ENCODE assay signal across 18 cellular contexts in the genomic region with DNA sequence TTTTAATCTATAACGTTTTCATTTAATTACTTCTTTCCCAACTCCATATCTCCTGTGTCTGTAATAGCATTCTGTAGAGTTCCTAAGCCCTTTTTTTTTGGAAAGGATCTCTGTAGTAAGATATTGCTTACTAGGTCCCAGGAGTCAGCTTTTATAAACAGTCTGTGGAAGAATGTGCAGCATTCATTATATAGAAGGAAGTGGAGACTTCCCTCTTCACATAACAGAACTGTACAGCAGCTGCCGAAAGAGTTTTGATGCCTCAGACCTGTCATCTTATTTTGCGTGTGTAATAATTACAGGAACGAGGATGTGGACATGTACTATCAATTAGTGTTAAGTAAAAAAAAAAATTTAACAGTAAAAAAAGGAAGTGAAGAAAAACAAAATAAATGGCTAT. TPM values are rescaled to one million over a fixed set of nuclear protein-coding genes. Genes with fewer than 3 reads are reported as not detected.
DNase-seq lines count a peak whose midpoint lies in the region; ATAC-seq, FAIRE-seq and TF ChIP-seq lines count a peak whose summit lies in the region.
"Had no signal": no experiment of that assay in that cellular context is flagged by ENCODE, and none has a peak within 500 bp of the region (broad histone marks: within the 10 kb centered on the region; RNA-seq: fewer than 3 reads in every experiment).

No MANE protein-coding gene starts in this region.

- no peaks in the 10 kb centered on the region for H3K9me3 Mint-ChIP-seq in dendritic cell treated with granulocyte-macrophage colony-stimulating factor and Interleukin-4, amounts not matched to agents 40 ng/mL and 50 ng/mL, for 4 days
- no peaks in the 10 kb centered on the region for H3K9me3 Mint-ChIP-seq in nephron
- H3K9me3 Mint-ChIP-seq: activated naive CD8-positive, alpha-beta T cell treated with anti-CD3 and anti-CD28 coated beads, Interleukin-2, amount 50 U/mL, for 24 hours; activated T-helper 17 cell treated with anti-CD3 and anti-CD28 coated beads, Interleukin-2, amount 50 U/mL, for 72 hours; T-helper 2 cell treated with Interferon-gamma antibody and Interleukin-4, amounts not matched to agents 5 μg/mL and 100 μg/mL, for 36 hours had no signal

- H3K27ac Mint-ChIP-seq in dendritic cell treated with granulocyte-macrophage colony-stimulating factor and Interleukin-4, amounts not matched to agents 40 ng/mL and 50 ng/mL, for 4 days = peak overlapping the region; percentile 91
- H3K27ac Mint-ChIP-seq in nephron = peak overlapping the region in 2 of 3 experiments; percentile 3 to 10
- H3K27ac Mint-ChIP-seq: activated CD4-positive, alpha-beta T cell treated with anti-CD3 and anti-CD28 coated beads for 36 hours; activated CD8-positive, alpha-beta memory T cell treated with anti-CD3 and anti-CD28 coated beads, Interleukin-2, amount 10 ng/mL, durations not matched to agents 7 days and 5 days; activated naive CD8-positive, alpha-beta T cell treated with anti-CD3 and anti-CD28 coated beads, Interleukin-2, amount 50 U/mL, for 24 hours; activated T-helper 17 cell treated with anti-CD3 and anti-CD28 coated beads, Interleukin-2, amount 50 U/mL, for 72 hours; T-helper 2 cell treated with Interferon-gamma antibody and Interleukin-4, amounts not matched to agents 5 μg/mL and 100 μg/mL, for 36 hours had no signal

- peaks cover 63% of the 10 kb centered on the region for H3K4me1 Mint-ChIP-seq in dendritic cell treated with granulocyte-macrophage colony-stimulating factor and Interleukin-4, amounts not matched to agents 40 ng/mL and 50 ng/mL, for 4 days (ENCODE audit: low read depth)
- peaks cover 16% of the 10 kb centered on the region for H3K4me1 Mint-ChIP-seq in nephron
- H3K4me1 Mint-ChIP-seq: activated CD4-positive, alpha-beta T cell treated with anti-CD3 and anti-CD28 coated beads for 36 hours; activated CD8-positive, alpha-beta memory T cell treated with anti-CD3 and anti-CD28 coated beads, Interleukin-2, amount 10 ng/mL, durations not matched to agents 7 days and 5 days; activated naive CD8-positive, alpha-beta T cell treated with anti-CD3 and anti-CD28 coated beads, Interleukin-2, amount 50 U/mL, for 24 hours; activated T-helper 17 cell treated with anti-CD3 and anti-CD28 coated beads, Interleukin-2, amount 50 U/mL, for 72 hours had no signal

- ATAC-seq in HG02943 (IDR thresholded peaks at IDR 0.05; ENCODE audit: low read depth, unreplicated experiment) = peak; percentile 74
- ATAC-seq: activated CD4-positive, alpha-beta T cell treated with anti-CD3 and anti-CD28 coated beads for 36 hours; activated CD8-positive, alpha-beta memory T cell treated with anti-CD3 and anti-CD28 coated beads, Interleukin-2, amount 10 ng/mL, durations not matched to agents 7 days and 5 days; activated naive CD8-positive, alpha-beta T cell treated with anti-CD3 and anti-CD28 coated beads, Interleukin-2, amount 50 U/mL, for 24 hours; activated T-helper 17 cell treated with anti-CD3 and anti-CD28 coated beads, Interleukin-2, amount 50 U/mL, for 72 hours had no signal

- TF ChIP-seq POLR2A in GM12891 (IDR thresholded peaks at IDR 0.05; ENCODE audit: low read depth, low read length) = no peak

- no peaks in the 10 kb centered on the region for H3K36me3 Mint-ChIP-seq in dendritic cell treated with granulocyte-macrophage colony-stimulating factor and Interleukin-4, amounts not matched to agents 40 ng/mL and 50 ng/mL, for 4 days (ENCODE audit: low read depth)
- no peaks in the 10 kb centered on the region for H3K36me3 Mint-ChIP-seq in nephron (ENCODE audit: low read depth)
- H3K36me3 Mint-ChIP-seq: activated CD8-positive, alpha-beta memory T cell treated with anti-CD3 and anti-CD28 coated beads, Interleukin-2, amount 10 ng/mL, durations not matched to agents 7 days and 5 days had no signal

- peak; percentile 81 for DNase-seq in MV-4-11 (lab: John Stamatoyannopoulos, UW)
- DNase-seq in NCI-H1092 (lab: John Stamatoyannopoulos, UW) = no peak
- no peak for DNase-seq in GM12891 (ENCODE audit: insufficient read length, low spot score)
- no peak for DNase-seq in GM10266 (ENCODE audit: extremely low spot score)
- DNase-seq: activated CD4-positive, alpha-beta T cell treated with anti-CD3 and anti-CD28 coated beads for 36 hours; activated CD8-positive, alpha-beta memory T cell treated with anti-CD3 and anti-CD28 coated beads, Interleukin-2, amount 10 ng/mL, durations not matched to agents 7 days and 5 days; activated naive CD8-positive, alpha-beta T cell treated with anti-CD3 and anti-CD28 coated beads, Interleukin-2, amount 50 U/mL, for 24 hours; MG63; NCI-H2029; NK-92 treated with Interleukin-12 subunit alpha and Interleukin-12 subunit beta, amount 100 ng/mL, for 24 hours; pancreas; SIG-M5; stimulated activated CD4-positive, alpha-beta T cell treated with anti-CD3 and anti-CD28 coated beads, Interleukin-4, amount 100 ng/mL, for 1 hour had no signal

- intact Hi-C loops in dendritic cell treated with granulocyte-macrophage colony-stimulating factor and Interleukin-4, amounts not matched to agents 40 ng/mL and 50 ng/mL, for 4 days (cut with micrococcal nuclease) = loop anchor here (5.0 kb wide), 1 partner anchor 47 kb away; no protein-coding TSS in a partner anchor

- no peaks in the 10 kb centered on the region for H3K27me3 Mint-ChIP-seq in dendritic cell treated with granulocyte-macrophage colony-stimulating factor and Interleukin-4, amounts not matched to agents 40 ng/mL and 50 ng/mL, for 4 days
- H3K27me3 Mint-ChIP-seq in nephron (ENCODE audit: low read depth) = no peaks in the 10 kb centered on the region

- FAIRE-seq in GM12891 (lab: Jason Lieb, UNC) = no peak
- FAIRE-seq: pancreas had no signal

- H3K4me3 Mint-ChIP-seq in dendritic cell treated with granulocyte-macrophage colony-stimulating factor and Interleukin-4, amounts not matched to agents 40 ng/mL and 50 ng/mL, for 4 days = no peak overlapping the region
- no peak overlapping the region for H3K4me3 Mint-ChIP-seq in nephron
- H3K4me3 Mint-ChIP-seq: activated CD4-positive, alpha-beta T cell treated with anti-CD3 and anti-CD28 coated beads for 36 hours; activated CD8-positive, alpha-beta memory T cell treated with anti-CD3 and anti-CD28 coated beads, Interleukin-2, amount 10 ng/mL, durations not matched to agents 7 days and 5 days; activated naive CD8-positive, alpha-beta T cell treated with anti-CD3 and anti-CD28 coated beads, Interleukin-2, amount 50 U/mL, for 24 hours; activated T-helper 17 cell treated with anti-CD3 and anti-CD28 coated beads, Interleukin-2, amount 50 U/mL, for 72 hours; T-helper 2 cell treated with Interferon-gamma antibody and Interleukin-4, amounts not matched to agents 5 μg/mL and 100 μg/mL, for 36 hours had no signal

- TF ChIP-seq CTCF in nephron (IDR thresholded peaks at IDR 0.05; ENCODE audit: unreplicated experiment in 3 of 3) (no peak), GM10266 (IDR thresholded peaks at IDR 0.05; ENCODE audit: control insufficient read depth, insufficient read depth, low read depth, missing control alignments) (no peak)

TF ChIP-seq in GM12891, 5 proteins besides CTCF, POLR2A, EP300 and RAD21:
- no peak for TF ChIP-seq PAX5 (IDR thresholded peaks at IDR 0.05; ENCODE audit: insufficient read depth, low read length, severe bottlenecking)
- TF ChIP-seq POU2F2 (IDR thresholded peaks at IDR 0.05; ENCODE audit: low read depth, low read length) = no peak
- no peak for TF ChIP-seq POLR2AphosphoS5 (IDR thresholded peaks at IDR 0.05; ENCODE audit: low read depth, low read length)
- no peak for TF ChIP-seq SPI1 (IDR thresholded peaks at IDR 0.05; ENCODE audit: low read depth, low read length)
- no peak for TF ChIP-seq TAF1 (IDR thresholded peaks at IDR 0.05; ENCODE audit: low read depth, low read length)

RNA-seq across cellular contexts. Expression of gene STEAP4, which starts 7.4 kb away (rescaled TPM):
- polyA plus RNA-seq in GM12891 (2012; ENCODE audit: low read depth, missing spikeins) = not detected
